ENCODE assay signal across 31 cellular contexts in the genomic region with DNA sequence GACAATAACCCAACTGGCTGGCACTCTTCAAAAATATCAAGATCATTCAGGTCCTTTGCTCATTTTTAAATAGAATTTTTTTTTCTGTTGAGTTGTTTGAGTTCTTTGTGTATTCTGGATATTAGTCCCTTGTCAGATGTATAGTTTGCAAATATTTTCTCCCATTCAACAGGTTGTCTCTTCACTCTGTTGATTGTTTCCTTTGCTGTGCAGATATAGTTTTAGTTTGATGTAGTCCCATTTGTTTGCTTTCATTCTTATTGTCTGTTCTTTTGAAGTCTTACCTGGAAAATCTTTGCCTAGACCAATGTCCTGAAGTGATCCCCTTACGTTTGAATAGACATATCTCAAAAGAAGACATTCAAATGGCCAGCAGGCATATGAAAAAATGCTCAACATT.
"Had no signal": no experiment of that assay in that cellular context is flagged by ENCODE, and none has a peak within 500 bp of the region (broad histone marks: within the 10 kb centered on the region; RNA-seq: fewer than 3 reads in every experiment).

No MANE protein-coding gene starts in this region.

- H3K36me3 Mint-ChIP-seq: natural killer cell; neural progenitor cell; stimulated activated memory B cell treated with anti-CD40 and anti-IgM and Interleukin-4, amounts not matched to agents 10 μg/mL and 1 μg/mL and 100 μg/mL, for 72 hours; type B pancreatic cell had no signal

- H3K36me3 ChIP-seq: neural progenitor cell, ovary, spleen, suprapubic skin, tibial artery, transverse colon, upper lobe of right lung, uterus had no signal

- H3K4me2 ChIP-seq: neural progenitor cell, smooth muscle cell had no signal

- DNase-seq: natural killer cell; occipital lobe; ovary; posterior cingulate gyrus; psoas muscle; right cardiac atrium; spleen; stimulated activated CD4-positive, alpha-beta T cell treated with anti-CD3 and anti-CD28 coated beads, Interleukin-12 subunit alpha, Interleukin-12 subunit beta, amount 100 ng/mL, for 4 hours; stimulated activated CD4-positive, alpha-beta T cell treated with anti-CD3 and anti-CD28 coated beads, Interleukin-1b, Interleukin-23, amount 100 ng/mL, for 48 hours; stimulated activated CD4-positive, alpha-beta T cell treated with anti-CD3 and anti-CD28 coated beads, Interleukin-4, amount 100 ng/mL, for 1 hour; stimulated activated CD4-positive, alpha-beta T cell treated with anti-CD3 and anti-CD28 coated beads, Interleukin-4, amount 100 ng/mL, for 4 hours; stimulated activated CD8-positive, alpha-beta memory T cell treated with anti-CD3 and anti-CD28 coated beads, Interleukin-4, amount 100 ng/mL, for 48 hours; stimulated activated naive CD4-positive, alpha-beta T cell; stimulated activated naive CD8-positive, alpha-beta T cell treated with anti-CD3 and anti-CD28 coated beads, Interleukin-15, amount 100 ng/mL, for 72 hours; stimulated activated naive CD8-positive, alpha-beta T cell treated with anti-CD3 and anti-CD28 coated beads, Interleukin-15, Interleukin-2, amounts not matched to agents 100 U/mL and 50 U/mL, for 24 hours; substantia nigra; testis; tibial artery; transverse colon; upper lobe of right lung; uterus had no signal

- H3K4me3 Mint-ChIP-seq: natural killer cell; nephron; neural progenitor cell; stimulated activated memory B cell treated with anti-CD40 and anti-IgM and Interleukin-4, amounts not matched to agents 10 μg/mL and 1 μg/mL and 100 μg/mL, for 72 hours; stimulated activated naive CD8-positive, alpha-beta T cell treated with anti-CD3 and anti-CD28 coated beads, Interleukin-15, amount 100 ng/mL, for 72 hours; type B pancreatic cell had no signal

- H3K9me3 Mint-ChIP-seq: natural killer cell; stimulated activated memory B cell treated with anti-CD40 and anti-IgM and Interleukin-4, amounts not matched to agents 10 μg/mL and 1 μg/mL and 100 μg/mL, for 72 hours; stimulated activated naive CD8-positive, alpha-beta T cell treated with anti-CD3 and anti-CD28 coated beads, Interleukin-15, amount 100 ng/mL, for 72 hours; type B pancreatic cell had no signal

- H3K9me3 ChIP-seq: ovary, psoas muscle, spleen, suprapubic skin, testis, tibial artery, transverse colon, upper lobe of right lung, uterus had no signal

- H3K27ac ChIP-seq: neural progenitor cell, ovary, parathyroid adenoma, psoas muscle, skin epidermis, spleen, suprapubic skin, testis, tibial artery, transverse colon, upper lobe of right lung, uterus had no signal

- H3K4me1 ChIP-seq: neural progenitor cell, parathyroid adenoma, psoas muscle, testis, tibial artery, uterus had no signal

- H3K4me1 Mint-ChIP-seq: nephron, neural progenitor cell had no signal

- H3K27me3 ChIP-seq: ovary, spleen, suprapubic skin, testis, tibial artery, transverse colon, upper lobe of right lung, uterus had no signal

- H3K4me3 ChIP-seq: neural progenitor cell, ovary, psoas muscle, skin epidermis, smooth muscle cell, spleen, suprapubic skin, testis, tibial artery, transverse colon, upper lobe of right lung, uterus had no signal

- H3K27ac Mint-ChIP-seq: natural killer cell; nephron; neural progenitor cell; progenitor cell of endocrine pancreas; stimulated activated memory B cell treated with anti-CD40 and anti-IgM and Interleukin-4, amounts not matched to agents 10 μg/mL and 1 μg/mL and 100 μg/mL, for 72 hours; stimulated activated naive CD8-positive, alpha-beta T cell treated with anti-CD3 and anti-CD28 coated beads, Interleukin-15, amount 100 ng/mL, for 72 hours; type B pancreatic cell had no signal

- H3K27me3 Mint-ChIP-seq: progenitor cell of endocrine pancreas; stimulated activated memory B cell treated with anti-CD40 and anti-IgM and Interleukin-4, amounts not matched to agents 10 μg/mL and 1 μg/mL and 100 μg/mL, for 72 hours; stimulated activated naive CD8-positive, alpha-beta T cell treated with anti-CD3 and anti-CD28 coated beads, Interleukin-15, amount 100 ng/mL, for 72 hours; type B pancreatic cell had no signal

- ATAC-seq: natural killer cell; psoas muscle; right cardiac atrium; sciatic nerve; stimulated activated memory B cell treated with anti-CD40 and anti-IgM and Interleukin-4, amounts not matched to agents 10 μg/mL and 1 μg/mL and 100 μg/mL, for 72 hours; stimulated activated naive CD8-positive, alpha-beta T cell treated with anti-CD3 and anti-CD28 coated beads, Interleukin-15, amount 100 ng/mL, for 72 hours; stimulated activated naive CD8-positive, alpha-beta T cell treated with anti-CD3 and anti-CD28 coated beads, Interleukin-15, Interleukin-2, amounts not matched to agents 100 U/mL and 50 U/mL, for 24 hours; upper lobe of right lung had no signal
